ENCODE assay signal across 8 cellular contexts in the genomic region with DNA sequence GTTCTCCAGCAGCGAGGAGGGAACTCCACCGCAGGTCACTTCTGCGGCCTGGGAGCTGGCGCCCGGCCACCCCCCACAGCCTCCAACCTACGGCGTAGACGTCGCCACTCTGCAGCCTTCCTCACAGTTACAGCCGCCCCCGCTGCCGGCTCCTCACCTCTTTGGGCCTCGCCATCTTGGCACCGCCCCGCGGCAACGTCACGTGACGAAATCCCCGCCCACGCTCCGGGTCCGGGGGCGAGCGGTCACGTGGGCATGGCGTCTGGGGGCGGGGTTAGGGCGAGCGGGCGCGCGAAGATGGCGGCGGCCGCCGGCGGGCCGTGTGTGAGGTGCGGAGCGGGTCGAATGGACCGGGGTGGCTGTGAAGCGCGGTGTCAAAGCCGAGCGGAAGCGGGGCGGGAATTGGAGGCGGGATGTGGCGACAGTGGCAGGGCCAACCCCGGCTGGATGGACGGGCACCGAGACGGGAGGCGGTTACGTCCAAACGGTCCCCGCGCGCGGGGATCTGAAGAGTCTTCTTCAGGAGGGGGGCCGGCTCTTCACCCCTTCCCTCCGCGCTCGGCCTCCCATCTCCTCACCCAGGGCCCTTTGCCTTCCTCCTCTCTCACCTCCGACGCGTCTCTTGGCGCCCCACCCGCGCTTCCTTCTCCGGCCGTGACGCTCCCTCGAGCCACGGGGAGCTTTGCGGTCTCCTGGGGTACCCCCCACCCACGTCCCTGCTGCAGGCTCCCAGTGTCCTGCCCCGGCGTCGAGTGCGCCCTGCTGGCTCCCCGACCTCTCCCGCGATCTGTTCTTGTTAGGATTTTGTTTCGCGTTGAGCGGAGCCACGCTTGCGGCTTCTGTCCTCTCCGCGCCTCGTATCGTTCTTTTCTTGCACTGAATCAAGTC. TPM values are rescaled to one million over a fixed set of nuclear protein-coding genes. Genes with fewer than 3 reads are reported as not detected.
DNase-seq lines count a peak whose midpoint lies in the region; ATAC-seq and TF ChIP-seq lines count a peak whose summit lies in the region.

A gene (minus strand): TSS at position 181 of the 888 bp plus-strand sequence. CDS start 300 bp downstream, outside the sequence.
A gene with protein sequence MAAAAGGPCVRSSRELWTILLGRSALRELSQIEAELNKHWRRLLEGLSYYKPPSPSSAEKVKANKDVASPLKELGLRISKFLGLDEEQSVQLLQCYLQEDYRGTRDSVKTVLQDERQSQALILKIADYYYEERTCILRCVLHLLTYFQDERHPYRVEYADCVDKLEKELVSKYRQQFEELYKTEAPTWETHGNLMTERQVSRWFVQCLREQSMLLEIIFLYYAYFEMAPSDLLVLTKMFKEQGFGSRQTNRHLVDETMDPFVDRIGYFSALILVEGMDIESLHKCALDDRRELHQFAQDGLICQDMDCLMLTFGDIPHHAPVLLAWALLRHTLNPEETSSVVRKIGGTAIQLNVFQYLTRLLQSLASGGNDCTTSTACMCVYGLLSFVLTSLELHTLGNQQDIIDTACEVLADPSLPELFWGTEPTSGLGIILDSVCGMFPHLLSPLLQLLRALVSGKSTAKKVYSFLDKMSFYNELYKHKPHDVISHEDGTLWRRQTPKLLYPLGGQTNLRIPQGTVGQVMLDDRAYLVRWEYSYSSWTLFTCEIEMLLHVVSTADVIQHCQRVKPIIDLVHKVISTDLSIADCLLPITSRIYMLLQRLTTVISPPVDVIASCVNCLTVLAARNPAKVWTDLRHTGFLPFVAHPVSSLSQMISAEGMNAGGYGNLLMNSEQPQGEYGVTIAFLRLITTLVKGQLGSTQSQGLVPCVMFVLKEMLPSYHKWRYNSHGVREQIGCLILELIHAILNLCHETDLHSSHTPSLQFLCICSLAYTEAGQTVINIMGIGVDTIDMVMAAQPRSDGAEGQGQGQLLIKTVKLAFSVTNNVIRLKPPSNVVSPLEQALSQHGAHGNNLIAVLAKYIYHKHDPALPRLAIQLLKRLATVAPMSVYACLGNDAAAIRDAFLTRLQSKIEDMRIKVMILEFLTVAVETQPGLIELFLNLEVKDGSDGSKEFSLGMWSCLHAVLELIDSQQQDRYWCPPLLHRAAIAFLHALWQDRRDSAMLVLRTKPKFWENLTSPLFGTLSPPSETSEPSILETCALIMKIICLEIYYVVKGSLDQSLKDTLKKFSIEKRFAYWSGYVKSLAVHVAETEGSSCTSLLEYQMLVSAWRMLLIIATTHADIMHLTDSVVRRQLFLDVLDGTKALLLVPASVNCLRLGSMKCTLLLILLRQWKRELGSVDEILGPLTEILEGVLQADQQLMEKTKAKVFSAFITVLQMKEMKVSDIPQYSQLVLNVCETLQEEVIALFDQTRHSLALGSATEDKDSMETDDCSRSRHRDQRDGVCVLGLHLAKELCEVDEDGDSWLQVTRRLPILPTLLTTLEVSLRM (N-terminal part only) (plus strand): TSS at position 277 of the 888 bp plus-strand sequence. CDS start 21 bp downstream, at position 298.

- peak within 1 kb of the TSS; percentile 90 to 92 (median 90) for H3K27ac ChIP-seq in Peyer's patch
- peak within 1 kb of the TSS; percentile 92 to 99 (median 97) for H3K27ac ChIP-seq in esophagus muscularis mucosa (replicated peaks in 1 of 4)

- H3K36me3 ChIP-seq in Peyer's patch = peaks cover 0 to 10% (median 0%) of the 10 kb centered on the region in 3 donors
- peaks cover 0 to 49% (median 34%) of the 10 kb centered on the region in 4 donors for H3K36me3 ChIP-seq in esophagus muscularis mucosa

- H3K9me3 ChIP-seq in Peyer's patch (no peaks in the 10 kb centered on the region), esophagus muscularis mucosa (no peaks in the 10 kb centered on the region)

- peak within 1 kb of the TSS; percentile 76 to 93 (median 88) for H3K4me3 ChIP-seq in Peyer's patch
- H3K4me3 ChIP-seq in esophagus muscularis mucosa = peak within 1 kb of the TSS; percentile 86 to 98 (median 92)

- WGBS in esophagus muscularis mucosa = under 1% methylated on average over 56 of the region's 95 CpGs

- no peak for TF ChIP-seq EP300 in esophagus muscularis mucosa (IDR thresholded peaks at IDR 0.05)

- H3K4me1 ChIP-seq in Peyer's patch (peaks cover 0 to 12% (median 6%) of the 10 kb centered on the region in 4 donors), esophagus muscularis mucosa (peaks cover 28 to 37% (median 31%) of the 10 kb centered on the region in 4 donors)

- ATAC-seq in GM21717 (IDR thresholded peaks at IDR 0.05; ENCODE audit: unreplicated experiment) = peak; percentile 63

- peak; percentile 79 for DNase-seq in DMS53 treated with DMSO at 0.1 percent for 48 hours (lab: John Stamatoyannopoulos, UW; ENCODE audit: unreplicated experiment)
- peak; percentile 92 for DNase-seq in KBM-7
- DNase-seq in Peyer's patch = peak; percentile 97 to 99 (median 98)
- peak; percentile 100 for DNase-seq in activated T-cell treated with anti-CD3 and anti-CD28 coated beads, Interleukin-2, amount 50 U/mL, for 48 hours
- peak; percentile 99 for DNase-seq in esophagus muscularis mucosa (ENCODE audit: extremely low spot score)
- DNase-seq in myocyte (ENCODE audit: low read depth) = peak; percentile 95
- peak; percentile 96 to 98 for DNase-seq in stimulated activated CD8-positive, alpha-beta memory T cell treated with anti-CD3 and anti-CD28 coated beads, Interleukin-7, amount 100 ng/mL, for 4 hours (ENCODE audit: low read depth in 2 of 2)

- TF ChIP-seq CTCF in Peyer's patch (IDR thresholded peaks at IDR 0.05) = peak in 1 of 6 experiments; percentile 1
- no peak for TF ChIP-seq CTCF in esophagus muscularis mucosa (IDR thresholded peaks at IDR 0.05)

- H3K27me3 ChIP-seq in Peyer's patch (no peaks in the 10 kb centered on the region), esophagus muscularis mucosa (no peaks in the 10 kb centered on the region)

- peak; percentile 78 to 85 for TF ChIP-seq POLR2A in Peyer's patch (IDR thresholded peaks at IDR 0.05)
- TF ChIP-seq POLR2A in esophagus muscularis mucosa (IDR thresholded peaks at IDR 0.05; ENCODE audit: low read depth) = peak; percentile 74

- intact Hi-C loops in esophagus muscularis mucosa (cut with DNase I) = no loop called here

- in situ Hi-C loops in KBM-7 (cut with MboI; ENCODE audit: low pct_unique_long_range_greater_than_20kb, low sequenced_read_pairs) = no loop called here

RNA-seq across cellular contexts. Expression of the first gene that starts in this region (rescaled TPM):
- total RNA-seq in Peyer's patch (10 to 100 TPM in 2 of 4 donors, 1 to 10 TPM in 2; 4.1 to 12.3 (median 10.6) TPM), esophagus muscularis mucosa (10 to 100 TPM; 10.4 to 20.7 (median 14.1) TPM), myocyte (31.0 and 34.2 TPM in 2 replicates)
- 24.3 TPM for polyA plus RNA-seq in myocyte (2012)

RNA-seq across cellular contexts. Expression of the second gene that starts in this region (rescaled TPM):
- total RNA-seq in Peyer's patch (100 to 1,000 TPM in 1 of 4 donors, 10 to 100 TPM in 3; 28.2 to 101 (median 47.9) TPM), esophagus muscularis mucosa (10 to 100 TPM; 22.9 to 34.0 (median 29.4) TPM), myocyte (33.9 and 53.6 TPM in 2 replicates)
- polyA plus RNA-seq in myocyte (2012) = 36.9 TPM

Comparison
In these comparisons a context has a peak if more than half of its experiments do, and no peak if none do; other contexts are left out.
1. Peak in every context shown above with its lines: DNase-seq, ATAC-seq, H3K4me3 ChIP-seq and H3K27ac ChIP-seq.